ENCODE assay signal across 24 cellular contexts in the genomic region with DNA sequence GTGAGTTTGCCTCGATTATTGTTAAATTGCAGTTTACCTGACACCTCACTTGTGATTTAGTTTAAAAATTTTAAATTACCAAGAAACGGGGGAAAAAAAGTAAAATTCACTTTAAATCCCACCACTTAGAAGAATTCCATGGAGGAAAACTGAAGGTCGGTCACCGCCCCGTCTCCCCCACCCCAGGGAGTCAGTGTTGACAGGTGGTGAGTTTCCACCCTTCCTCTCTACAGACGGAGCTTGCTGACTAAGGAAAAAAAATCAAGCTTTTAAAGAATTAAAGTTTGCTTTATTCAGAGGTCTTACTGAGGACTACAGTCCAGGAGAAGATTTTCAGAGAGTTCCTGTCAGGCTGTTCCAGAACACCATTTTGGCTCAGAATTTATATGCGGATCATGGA. TPM values are rescaled to one million over a fixed set of nuclear protein-coding genes. Genes with fewer than 3 reads are reported as not detected.
"Had no signal": no experiment of that assay in that cellular context is flagged by ENCODE, and none has a peak within 500 bp of the region (broad histone marks: within the 10 kb centered on the region; RNA-seq: fewer than 3 reads in every experiment).

No MANE protein-coding gene starts in this region.

- H3K4me1 ChIP-seq: lower lobe of right lung, tibial nerve, uterus had no signal

- H3K27me3 ChIP-seq: hepatocyte, pancreas, tibial nerve, uterus had no signal

- H3K79me2 ChIP-seq: hepatocyte had no signal

- H3K36me3 ChIP-seq: lower lobe of right lung, pancreas, prostate gland, uterus had no signal

- ATAC-seq: left ventricle myocardium superior; lower lobe of right lung; naive thymus-derived CD8-positive, alpha-beta T cell; right cardiac atrium; stimulated activated memory B cell treated with anti-CD40 and anti-IgM and Interleukin-4, amounts not matched to agents 10 μg/mL and 1 μg/mL and 100 μg/mL, for 72 hours; stimulated activated naive CD8-positive, alpha-beta T cell treated with anti-CD3 and anti-CD28 coated beads, Interleukin-15, amount 100 ng/mL, for 72 hours had no signal

- FAIRE-seq: pancreas had no signal

- H3K4me2 ChIP-seq: hepatocyte, smooth muscle cell had no signal

- H3K9me3 ChIP-seq: lower lobe of right lung, pancreas, prostate gland, uterus had no signal

- H3K4me3 ChIP-seq: hepatocyte, lower lobe of right lung, pancreas, prostate gland, smooth muscle cell, tibial nerve, uterus had no signal

- H2AFZ ChIP-seq: hepatocyte had no signal

- H3K27ac ChIP-seq: hepatocyte, lower lobe of right lung, pancreas, tibial nerve, uterus had no signal

- DNase-seq: islet precursor cell; left ventricle myocardium superior; lower lobe of right lung; mammary epithelial cell; mesenchymal stem cell; naive thymus-derived CD8-positive, alpha-beta T cell; nucleus accumbens; pancreas; retina; right cardiac atrium; stimulated activated CD4-positive, alpha-beta T cell treated with anti-CD3 and anti-CD28 coated beads, Interleukin-1b, Interleukin-23, amount 100 ng/mL, for 48 hours; stimulated activated CD4-positive, alpha-beta T cell treated with anti-CD3 and anti-CD28 coated beads, Interleukin-2, amount 100 ng/mL, for 48 hours; stimulated activated CD4-positive, alpha-beta T cell treated with anti-CD3 and anti-CD28 coated beads, Interleukin-4, amount 100 ng/mL, for 4 hours; stimulated activated CD8-positive, alpha-beta memory T cell treated with anti-CD3 and anti-CD28 coated beads, Interleukin-4, amount 100 ng/mL, for 48 hours; stimulated activated naive CD4-positive, alpha-beta T cell treated with Interleukin-2 at 50 U/mL for 16 hours; stimulated activated naive CD8-positive, alpha-beta T cell treated with anti-CD3 and anti-CD28 coated beads, Interleukin-15, amount 100 ng/mL, for 72 hours; substantia nigra; uterus had no signal

RNA-seq across cellular contexts. Expression of gene SLC22A1, which starts 42.3 kb away (rescaled TPM):
- total RNA-seq: temporal lobe had no signal
